Comparison of ENCODE assay signal across 8 cellular contexts in the genomic region with DNA sequence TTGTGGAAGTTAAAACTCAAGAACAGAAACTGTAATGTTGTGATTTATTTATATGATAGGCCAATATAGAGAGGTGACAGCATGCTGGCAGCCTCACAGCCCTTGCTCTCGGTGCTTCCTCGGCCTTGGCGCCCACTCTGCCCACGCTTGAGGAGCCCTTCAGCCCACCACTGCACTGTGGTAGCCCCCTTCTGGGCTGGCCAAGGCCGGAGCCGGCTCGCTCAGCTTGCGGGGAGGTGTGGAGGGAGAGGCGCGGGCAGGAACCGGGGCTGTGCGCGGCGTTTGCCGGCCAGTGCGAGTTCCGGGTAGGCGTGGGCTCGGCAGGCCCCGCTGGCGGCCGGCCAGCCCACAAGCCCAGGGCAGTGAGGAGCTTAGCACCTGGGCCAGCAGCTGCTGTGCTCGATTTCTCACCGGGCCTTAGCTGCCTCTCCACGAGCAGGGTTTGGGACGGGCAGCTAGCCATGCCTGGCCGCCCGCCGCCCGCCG.
DNase-seq lines count a peak whose midpoint lies in the region; ATAC-seq and TF ChIP-seq lines count a peak whose summit lies in the region.

No MANE protein-coding gene starts in this region.

- no peaks in the 10 kb centered on the region for H4K20me1 ChIP-seq in Karpas-422 (ENCODE audit: insufficient read depth, low read depth, low read length)

- 0 to 2% methylated on average over 19 to 26 of the region's 31 CpGs for WGBS in heart right ventricle, 2 donors

- H3K36me3 ChIP-seq in cardiac muscle cell = no peaks in the 10 kb centered on the region
- no peaks in the 10 kb centered on the region for H3K36me3 ChIP-seq in Karpas-422 (ENCODE audit: insufficient read depth, low read length)
- H3K36me3 ChIP-seq in heart right ventricle = no peaks in the 10 kb centered on the region

- H3K9me3 Mint-ChIP-seq in activated CD8-positive, alpha-beta T cell treated with anti-CD3 and anti-CD28 coated beads for 36 hours = no peaks in the 10 kb centered on the region

- H3K27me3 Mint-ChIP-seq in activated CD8-positive, alpha-beta T cell treated with anti-CD3 and anti-CD28 coated beads for 36 hours = peaks cover 49% of the 10 kb centered on the region

- intact Hi-C loops in Right ventricle myocardium inferior (cut with DNase I) = no loop called here
- intact Hi-C loops in activated CD8-positive, alpha-beta T cell treated with anti-CD3 and anti-CD28 coated beads for 36 hours (cut with micrococcal nuclease) = no loop called here
- intact Hi-C loops in heart right ventricle (cut with DNase I) = no loop called here

- CTCF ChIA-PET in activated CD8-positive, alpha-beta T cell treated with anti-CD3 and anti-CD28 coated beads for 36 hours (lab: Charles Lee) = interaction anchor here (1.1 kb wide), 1 partner anchor 20 kb away, joined by 3 read pairs; no protein-coding TSS in a partner anchor

- H3K4me3 ChIP-seq in cardiac muscle cell (peak overlapping the region; percentile 45), Karpas-422 (ENCODE audit: low read length) (peak overlapping the region; percentile 30; the same call in 1 of the 2 replicates), heart right ventricle (peak overlapping the region in 9 of 10 donors; percentile 17 to 50 (median 43))

- TF ChIP-seq CTCF in cardiac muscle cell (IDR thresholded peaks at IDR 0.05; ENCODE audit: low read depth, low read length) = no peak
- no peak for TF ChIP-seq CTCF in activated CD8-positive, alpha-beta T cell treated with anti-CD3 and anti-CD28 coated beads for 36 hours (IDR thresholded peaks at IDR 0.05)
- TF ChIP-seq CTCF in heart right ventricle (IDR thresholded peaks at IDR 0.05) = no peak

- peak overlapping the region; percentile 22 for H3K4me3 Mint-ChIP-seq in activated CD8-positive, alpha-beta T cell treated with anti-CD3 and anti-CD28 coated beads for 36 hours

- H3K27ac ChIP-seq in cardiac muscle cell (no peak overlapping the region), Karpas-422 (ENCODE audit: low read length) (no peak overlapping the region), heart right ventricle (no peak overlapping the region)

- H3K9ac ChIP-seq in Karpas-422 (ENCODE audit: low read length) = no peak overlapping the region

- H3K27me3 ChIP-seq in cardiac muscle cell (peaks cover 2% of the 10 kb centered on the region), Karpas-422 (ENCODE audit: low read length) (no peaks in the 10 kb centered on the region), heart right ventricle (peaks cover 0 to 62% (median 55%) of the 10 kb centered on the region in 7 donors)

- no peaks in the 10 kb centered on the region for H3K79me2 ChIP-seq in Karpas-422 (ENCODE audit: low read length)

- DNase-seq in cardiac muscle cell (ENCODE audit: low read depth in 1 of 2, low spot score in 1 of 2) (peak; percentile 63 to 80), Right ventricle myocardium inferior (ENCODE audit: missing footprints) (no peak), Karpas-422 (no peak), heart right ventricle (peak in 1 of 2 donors; percentile 32), retina (peak; percentile 80), T-helper 9 cell (no peak)
- peak; percentile 5 for DNase-seq in activated CD8-positive, alpha-beta T cell treated with anti-CD3 and anti-CD28 coated beads for 36 hours
- DNase-seq in NK-92 treated with Interleukin-12 subunit alpha and Interleukin-12 subunit beta, amount 100 ng/mL, for 24 hours (lab: John Stamatoyannopoulos, UW) = no peak

- no peak overlapping the region for H2AFZ ChIP-seq in Karpas-422 (ENCODE audit: low read length)

- POLR2A ChIA-PET in activated CD8-positive, alpha-beta T cell treated with anti-CD3 and anti-CD28 coated beads for 36 hours (lab: Charles Lee) = no interaction called here

- no peak overlapping the region for H3K27ac Mint-ChIP-seq in activated CD8-positive, alpha-beta T cell treated with anti-CD3 and anti-CD28 coated beads for 36 hours

- H3K9me3 ChIP-seq in cardiac muscle cell (ENCODE audit: low read depth) (no peaks in the 10 kb centered on the region), Karpas-422 (ENCODE audit: low read length) (no peaks in the 10 kb centered on the region), heart right ventricle (no peaks in the 10 kb centered on the region)

- no peaks in the 10 kb centered on the region for H3K36me3 Mint-ChIP-seq in activated CD8-positive, alpha-beta T cell treated with anti-CD3 and anti-CD28 coated beads for 36 hours (ENCODE audit: low read depth)

- H3K4me2 ChIP-seq in Karpas-422 (ENCODE audit: low read depth, low read length, poor library complexity, severe bottlenecking) = no peak overlapping the region

- H3K4me1 Mint-ChIP-seq in activated CD8-positive, alpha-beta T cell treated with anti-CD3 and anti-CD28 coated beads for 36 hours (ENCODE audit: low read depth) = peaks cover 3% of the 10 kb centered on the region

- no peaks in the 10 kb centered on the region for H3K9me2 ChIP-seq in Karpas-422 (replicated peaks; ENCODE audit: insufficient read depth, low read length)

- ATAC-seq in Right ventricle myocardium inferior (no peak), heart right ventricle (peak in 1 of 8 donors; percentile 67)
- ATAC-seq in activated CD8-positive, alpha-beta T cell treated with anti-CD3 and anti-CD28 coated beads for 36 hours = no peak

- H3K4me1 ChIP-seq in cardiac muscle cell (ENCODE audit: low read depth) (no peaks in the 10 kb centered on the region), Karpas-422 (ENCODE audit: low read length) (no peaks in the 10 kb centered on the region), heart right ventricle (no peaks in the 10 kb centered on the region)

Comparison
In these comparisons a context has a peak if more than half of its experiments do, and no peak if none do; other contexts are left out.
1. DNase-seq: peak in cardiac muscle cell (2 of 2), activated CD8-positive, alpha-beta T cell treated with anti-CD3 and anti-CD28 coated beads for 36 hours (single experiment) and retina (single experiment); none in Right ventricle myocardium inferior (single experiment), Karpas-422 (single experiment), NK-92 treated with Interleukin-12 subunit alpha and Interleukin-12 subunit beta, amount 100 ng/mL, for 24 hours (single experiment) and T-helper 9 cell (single experiment).
2. Peak in every context shown above with its lines, with median percentiles within 50 percentile points of each other: H3K4me3 ChIP-seq.